In the genomic region with DNA sequence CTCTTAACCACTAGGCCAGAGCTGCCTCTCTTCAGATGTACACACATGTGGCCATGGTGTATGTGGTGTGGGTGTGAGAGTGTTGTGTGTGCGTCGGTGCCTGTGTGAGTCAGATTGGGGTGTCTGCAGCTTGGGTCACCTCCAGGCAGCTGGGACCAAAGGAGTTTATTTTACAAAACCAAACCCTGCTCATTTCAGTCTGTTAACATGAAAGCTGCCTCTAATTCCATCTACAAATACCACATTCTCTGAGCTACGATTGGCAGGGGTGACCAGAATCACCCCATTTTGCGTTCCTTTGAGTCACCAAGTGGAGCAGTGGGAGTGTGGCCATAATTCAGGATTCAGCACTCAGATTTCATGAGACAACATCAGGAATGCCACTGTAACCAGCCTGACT, we compare ENCODE assay signal across 30 cellular contexts.
DNase-seq lines count a peak whose midpoint lies in the region; ATAC-seq, FAIRE-seq and TF ChIP-seq lines count a peak whose summit lies in the region.
"Had no signal": no experiment of that assay in that cellular context is flagged by ENCODE, and none has a peak within 500 bp of the region (broad histone marks: within the 10 kb centered on the region; RNA-seq: fewer than 3 reads in every experiment).

No MANE protein-coding gene starts in this region.

- no peaks in the 10 kb centered on the region for H3K79me2 ChIP-seq in H1 (ENCODE audit: control insufficient read depth in 1 of 2, insufficient read depth in 2 of 2, low read length in 2 of 2)

- H3K9me3 ChIP-seq in H1 (ENCODE audit: insufficient read depth in 2 of 2, low read depth in 1 of 2, low read length in 1 of 2), result no peaks in the 10 kb centered on the region
- no peaks in the 10 kb centered on the region for H3K9me3 ChIP-seq in neuronal stem cell (replicated peaks in 1 of 2; ENCODE audit: control insufficient read depth in 2 of 2, insufficient read depth in 1 of 2, low read depth in 1 of 2, low read length in 2 of 2)
- H3K9me3 ChIP-seq: adrenal gland, BLaER1, psoas muscle, SJCRH30, stomach, tibial artery had no signal

- peak; percentile 12 for DNase-seq in AG09319 (ENCODE audit: extremely low read depth, low read depth)
- peak; percentile 29 for DNase-seq in M059J (ENCODE audit: low read depth)
- peak in 1 of 2 experiments; percentile 7 for DNase-seq in H1 (ENCODE audit: low read depth in 1 of 2, low spot score in 2 of 2)
- DNase-seq in neuronal stem cell (ENCODE audit: low spot score), result no peak
- DNase-seq in sciatic nerve (ENCODE audit: low spot score), result no peak
- no peak for DNase-seq in CD1c-positive myeloid dendritic cell (ENCODE audit: extremely low spot score)
- DNase-seq in NCI-H1417 (lab: John Stamatoyannopoulos, UW), result no peak
- DNase-seq: activated CD4-positive, alpha-beta T cell treated with anti-CD3 and anti-CD28 coated beads, Interleukin-2, amount 50 U/mL, for 4 hours; activated CD4-positive, CD25-positive, alpha-beta regulatory T cell; activated naive CD4-positive, alpha-beta T cell treated with Interleukin-2 at 50 U/mL for 16 hours; DMS53; effector CD8-positive, alpha-beta T cell; foreskin melanocyte; HCEC 1CT; Karpas-422; left cardiac atrium; NCI-H187 treated with DMSO at 0.1 percent for 48 hours; NCI-H2171 treated with DMSO at 0.1 percent for 48 hours; NCI-H526; psoas muscle; SJCRH30; stomach; T-helper 1 cell had no signal

- H2BK120ac ChIP-seq in H1 (replicated peaks; ENCODE audit: low read depth, low read length), result no peak overlapping the region
- no peak overlapping the region for H2BK120ac ChIP-seq in neuronal stem cell (ENCODE audit: low read depth, low read length)

- H3K79me1 ChIP-seq in H1 (ENCODE audit: low read depth, low read length) (no peaks in the 10 kb centered on the region), neuronal stem cell (ENCODE audit: low read depth, low read length) (no peaks in the 10 kb centered on the region)

- H3K9ac ChIP-seq in H1 (replicated peaks in 1 of 4; ENCODE audit: extremely low read depth in 1 of 4, low read depth in 3 of 4, low read length in 3 of 4), result no peak overlapping the region
- H3K9ac ChIP-seq in neuronal stem cell (ENCODE audit: low read depth, low read length, poor library complexity), result no peak overlapping the region
- H3K9ac ChIP-seq: BLaER1 had no signal

- H3K4ac ChIP-seq in H1 (replicated peaks; ENCODE audit: insufficient read length, low read depth, low read length) (no peak overlapping the region), neuronal stem cell (ENCODE audit: low read length) (no peak overlapping the region)

- H3K18ac ChIP-seq in H1 (ENCODE audit: extremely low read depth, low read length), result no peak overlapping the region
- peak overlapping the region; percentile 21 for H3K18ac ChIP-seq in neuronal stem cell (ENCODE audit: low read length)

- H4K91ac ChIP-seq in H1 (replicated peaks; ENCODE audit: insufficient read length, low read length), result no peak overlapping the region
- H4K91ac ChIP-seq in neuronal stem cell (ENCODE audit: low read depth, low read length, poor library complexity), result no peak overlapping the region

- POLR2A ChIA-PET in H1 (lab: Charles Lee; ENCODE audit: partially characterized antibody), result no interaction called here

- H2AK5ac ChIP-seq in H1 (ENCODE audit: low read depth, low read length) (no peak overlapping the region), neuronal stem cell (ENCODE audit: low read depth, low read length) (peak overlapping the region; percentile 74)

- TF ChIP-seq RAD21 in H1 (IDR thresholded peaks at IDR 0.05 in 1 of 2, conservative IDR thresholded peaks at IDR 0.05 in 1 of 2; ENCODE audit: low read depth in 2 of 2, low read length in 2 of 2), result no peak

- no peak overlapping the region for H2BK20ac ChIP-seq in H1 (ENCODE audit: low read length)

- H4K8ac ChIP-seq in H1 (ENCODE audit: extremely low read depth, insufficient read depth, low read length) (no peak overlapping the region), neuronal stem cell (ENCODE audit: low read depth, low read length) (no peak overlapping the region)

- H3K4me3 ChIP-seq in H1 (ENCODE audit: extremely low read depth in 1 of 4, insufficient read depth in 2 of 4, low read depth in 3 of 4, low read length in 4 of 4) (no peak overlapping the region), neuronal stem cell (ENCODE audit: low read length in 2 of 2) (no peak overlapping the region)
- H3K4me3 ChIP-seq: adrenal gland, BLaER1, psoas muscle, SJCRH30, stomach, tibial artery had no signal

- no peak for TF ChIP-seq POLR2A in H1 (IDR thresholded peaks at IDR 0.05; ENCODE audit: control extremely low read depth in 1 of 2, low read depth in 2 of 2, low read length in 2 of 2)

- no peak overlapping the region for H3K27ac ChIP-seq in H1 (ENCODE audit: low read depth, low read length)
- no peak overlapping the region for H3K27ac ChIP-seq in neuronal stem cell (replicated peaks; ENCODE audit: low read length)
- H3K27ac ChIP-seq: adrenal gland, BLaER1, psoas muscle, SJCRH30, stomach, tibial artery had no signal

- WGBS in H1 (ENCODE audit: extremely low coverage in 1 of 2, insufficient coverage in 1 of 2, insufficient read length in 1 of 2, insufficient replicate concordance in 2 of 2, low coverage in 1 of 2, low lambda C conversion rate in 2 of 2, missing lambda C conversion rate in 1 of 2), 2 experiments, result 86% methylated on average over 4 of the region's 4 CpGs; no CpG with 5 or more reads in 1 of the 2 experiments
- no CpG with 5 or more reads among the region's 4 CpGs for WGBS in neuronal stem cell (ENCODE audit: extremely low coverage in 2 of 2, insufficient read length in 2 of 2, insufficient replicate concordance in 1 of 2), 2 donors

- no peak overlapping the region for H3K14ac ChIP-seq in H1 (ENCODE audit: insufficient read length)
- H3K14ac ChIP-seq in neuronal stem cell (ENCODE audit: low read length), result no peak overlapping the region

- ATAC-seq in sciatic nerve, result no peak
- ATAC-seq in HG03175 (IDR thresholded peaks at IDR 0.05; ENCODE audit: unreplicated experiment), result no peak
- ATAC-seq: left cardiac atrium had no signal

- H3K4me1 ChIP-seq in H1 (replicated peaks in 1 of 4; ENCODE audit: control insufficient read depth in 3 of 4, insufficient read depth in 4 of 4, low read length in 3 of 4) (no peaks in the 10 kb centered on the region), neuronal stem cell (ENCODE audit: control insufficient read depth in 2 of 2, insufficient read depth in 1 of 2, low read depth in 1 of 2, low read length in 2 of 2) (peaks cover 0 to 1% of the 10 kb centered on the region in 2 donors)
- H3K4me1 ChIP-seq: adrenal gland, psoas muscle, SJCRH30, stomach had no signal

- TF ChIP-seq CTCF in AG09319 (IDR thresholded peaks at IDR 0.05; ENCODE audit: low read depth, low read length) (no peak), H1 (IDR thresholded peaks at IDR 0.05; ENCODE audit: control extremely low read depth in 1 of 3, insufficient read depth in 1 of 3, low read depth in 1 of 3, low read length in 3 of 3) (no peak)

- no peak for FAIRE-seq in H1 (lab: Jason Lieb, UNC)
- FAIRE-seq: A204.1, GM18507, RCC 7860 had no signal

- H3K4me2 ChIP-seq in H1 (ENCODE audit: insufficient read depth in 1 of 2, low read depth in 2 of 2, low read length in 2 of 2) (no peak overlapping the region), neuronal stem cell (ENCODE audit: insufficient read depth, low read length, poor library complexity, severe bottlenecking) (no peak overlapping the region)
- H3K4me2 ChIP-seq: BLaER1 had no signal

- H3K56ac ChIP-seq in H1 (replicated peaks; ENCODE audit: insufficient read length, low read depth, low read length), result no peak overlapping the region

- no peak overlapping the region; the same call in 1 of the 2 replicates for H2BK12ac ChIP-seq in H1 (ENCODE audit: low read depth, low read length)
- peak overlapping the region; percentile 61 for H2BK12ac ChIP-seq in neuronal stem cell (ENCODE audit: low read length)

- TF ChIP-seq EP300 in H1 (IDR thresholded peaks at IDR 0.05; ENCODE audit: borderline replicate concordance in 1 of 2, low read depth in 2 of 2, low read length in 2 of 2), result no peak

- H2AFZ ChIP-seq in H1 (ENCODE audit: low read length), result peak overlapping the region; percentile 2; the same call in 1 of the 2 replicates
- H2AFZ ChIP-seq in neuronal stem cell (ENCODE audit: low read length), result no peak overlapping the region

- H2BK15ac ChIP-seq in H1 (ENCODE audit: low read length) (no peak overlapping the region), neuronal stem cell (ENCODE audit: low read length) (no peak overlapping the region)

- CTCF ChIA-PET in H1 (lab: Charles Lee; ENCODE audit: partially characterized antibody), result interaction anchor here (0.7 to 6.5 kb wide), 28 partner anchors 11 to 1489 kb away, joined by 3 to 145 read pairs (median 4); partner anchors contain the start of gene IRX6

- H2BK5ac ChIP-seq in H1 (ENCODE audit: low read depth, low read length) (no peak overlapping the region), neuronal stem cell (ENCODE audit: low read length) (no peak overlapping the region)

- H4K20me1 ChIP-seq in H1 (replicated peaks in 1 of 2; ENCODE audit: control insufficient read depth in 1 of 2, insufficient read depth in 2 of 2, low read length in 2 of 2), result no peaks in the 10 kb centered on the region
- H4K20me1 ChIP-seq: BLaER1 had no signal

- H3K23ac ChIP-seq in H1 (ENCODE audit: insufficient read length) (no peak overlapping the region), neuronal stem cell (ENCODE audit: low read depth, low read length, poor library complexity) (no peak overlapping the region)

- intact Hi-C loops in sciatic nerve (cut with DNase I), result no loop called here

- H3K36me3 ChIP-seq in H1 (ENCODE audit: control insufficient read depth in 2 of 4, insufficient read depth in 4 of 4, low read length in 3 of 4), result no peaks in the 10 kb centered on the region
- no peaks in the 10 kb centered on the region for H3K36me3 ChIP-seq in neuronal stem cell (replicated peaks in 1 of 2; ENCODE audit: control insufficient read depth in 2 of 2, insufficient read depth in 2 of 2, low read length in 2 of 2)
- H3K36me3 ChIP-seq: adrenal gland, BLaER1, SJCRH30, stomach, tibial artery had no signal

- H3K27me3 ChIP-seq in H1 (replicated peaks in 1 of 4; ENCODE audit: control insufficient read depth in 3 of 4, extremely low read depth in 1 of 4, insufficient read depth in 3 of 4, low read length in 3 of 4) (no peaks in the 10 kb centered on the region), neuronal stem cell (ENCODE audit: control insufficient read depth in 3 of 3, insufficient read depth in 3 of 3, low read depth in 1 of 3, low read length in 3 of 3) (peaks cover 0 to 10% (median 0%) of the 10 kb centered on the region in 3 experiments)
- H3K27me3 ChIP-seq: BLaER1, SJCRH30 had no signal

- H3K23me2 ChIP-seq in H1 (ENCODE audit: low read depth, low read length), result no peaks in the 10 kb centered on the region

- H4K5ac ChIP-seq in H1 (ENCODE audit: insufficient read length, low read depth, low read length), result no peak overlapping the region

Comparison
In these comparisons a context has a peak if more than half of its experiments do, and no peak if none do; other contexts are left out.
1. DNase-seq: peak in AG09319 (single experiment) and M059J (single experiment); none in neuronal stem cell (single experiment), sciatic nerve (single experiment), CD1c-positive myeloid dendritic cell (single experiment) and NCI-H1417 (0 of 3).